In the genomic region with DNA sequence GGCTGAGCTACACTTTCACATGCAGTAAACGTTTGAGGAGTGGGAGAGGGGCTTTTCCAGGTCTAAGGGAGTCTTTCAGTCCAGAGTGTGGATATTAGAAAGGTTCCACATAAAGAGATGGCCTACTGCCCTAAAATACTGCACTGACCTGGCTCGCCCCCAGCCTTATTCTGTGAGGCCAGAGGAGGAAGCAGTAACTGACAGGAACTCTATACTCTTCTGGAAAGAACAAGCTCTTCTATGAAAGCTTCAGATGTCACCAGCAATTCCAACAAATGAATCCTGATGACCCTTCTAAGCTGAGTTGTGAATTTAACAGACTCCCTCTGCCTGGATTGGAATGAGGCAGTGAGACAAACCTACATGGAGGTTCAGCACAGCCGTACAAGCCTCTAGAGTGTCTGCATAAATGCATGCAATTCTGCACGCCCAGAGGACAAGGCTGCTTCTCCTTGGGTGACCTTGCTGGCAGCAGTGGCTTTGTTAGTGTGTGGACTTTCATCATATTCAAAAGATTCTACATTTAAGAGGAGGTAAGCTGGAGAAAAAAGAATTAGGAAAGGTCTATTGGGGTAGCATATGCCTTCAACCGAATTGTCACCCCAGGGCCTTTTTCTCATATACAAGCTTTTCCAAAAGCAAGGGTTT, we compare ENCODE assay signal across 1 cellular context.
TF ChIP-seq lines count a peak whose summit lies in the region.

No MANE protein-coding gene starts in this region.

TF ChIP-seq in HepG2, 621 proteins besides CTCF, POLR2A, EP300 and RAD21 (continued from another document):
- TF ChIP-seq, protein P1, sequence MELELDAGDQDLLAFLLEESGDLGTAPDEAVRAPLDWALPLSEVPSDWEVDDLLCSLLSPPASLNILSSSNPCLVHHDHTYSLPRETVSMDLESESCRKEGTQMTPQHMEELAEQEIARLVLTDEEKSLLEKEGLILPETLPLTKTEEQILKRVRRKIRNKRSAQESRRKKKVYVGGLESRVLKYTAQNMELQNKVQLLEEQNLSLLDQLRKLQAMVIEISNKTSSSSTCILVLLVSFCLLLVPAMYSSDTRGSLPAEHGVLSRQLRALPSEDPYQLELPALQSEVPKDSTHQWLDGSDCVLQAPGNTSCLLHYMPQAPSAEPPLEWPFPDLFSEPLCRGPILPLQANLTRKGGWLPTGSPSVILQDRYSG (CRISPR knock-in tag; IDR thresholded peaks at IDR 0.05): no peak
- TF ChIP-seq ZNF260 (CRISPR knock-in tag; IDR thresholded peaks at IDR 0.05; ENCODE audit: borderline replicate concordance, low read depth) (no peak), ZNF337 (CRISPR knock-in tag; IDR thresholded peaks at IDR 0.05; ENCODE audit: borderline replicate concordance, low read depth) (no peak), KDM3A (CRISPR knock-in tag; IDR thresholded peaks at IDR 0.05; ENCODE audit: low read depth) (no peak), ARID2 (CRISPR knock-in tag; IDR thresholded peaks at IDR 0.05; ENCODE audit: borderline replicate concordance) (no peak), MYNN (CRISPR knock-in tag; IDR thresholded peaks at IDR 0.05; ENCODE audit: low read depth) (no peak), NCOR1 (IDR thresholded peaks at IDR 0.05; ENCODE audit: borderline replicate concordance, low read length) (no peak), TMF1 (CRISPR knock-in tag; IDR thresholded peaks at IDR 0.05; ENCODE audit: low read depth) (no peak), ZSCAN29 (CRISPR knock-in tag; conservative IDR thresholded peaks at IDR 0.05) (no peak), KDM6A (CRISPR knock-in tag; IDR thresholded peaks at IDR 0.05; ENCODE audit: low read depth) (no peak), NAIF1 (CRISPR knock-in tag; IDR thresholded peaks at IDR 0.05; ENCODE audit: borderline replicate concordance) (no peak), NRL (CRISPR knock-in tag; IDR thresholded peaks at IDR 0.05; ENCODE audit: borderline replicate concordance) (no peak), ZNF253 (CRISPR knock-in tag; IDR thresholded peaks at IDR 0.05; ENCODE audit: borderline replicate concordance) (no peak), HNF4A (CRISPR knock-in tag; IDR thresholded peaks at IDR 0.05) (no peak), ZNF446 (CRISPR knock-in tag; IDR thresholded peaks at IDR 0.05) (no peak), IRX3 (CRISPR knock-in tag; IDR thresholded peaks at IDR 0.05; ENCODE audit: borderline replicate concordance, low read depth) (no peak), ZNF720 (CRISPR knock-in tag; IDR thresholded peaks at IDR 0.05) (no peak)
- TF ChIP-seq, protein P2, sequence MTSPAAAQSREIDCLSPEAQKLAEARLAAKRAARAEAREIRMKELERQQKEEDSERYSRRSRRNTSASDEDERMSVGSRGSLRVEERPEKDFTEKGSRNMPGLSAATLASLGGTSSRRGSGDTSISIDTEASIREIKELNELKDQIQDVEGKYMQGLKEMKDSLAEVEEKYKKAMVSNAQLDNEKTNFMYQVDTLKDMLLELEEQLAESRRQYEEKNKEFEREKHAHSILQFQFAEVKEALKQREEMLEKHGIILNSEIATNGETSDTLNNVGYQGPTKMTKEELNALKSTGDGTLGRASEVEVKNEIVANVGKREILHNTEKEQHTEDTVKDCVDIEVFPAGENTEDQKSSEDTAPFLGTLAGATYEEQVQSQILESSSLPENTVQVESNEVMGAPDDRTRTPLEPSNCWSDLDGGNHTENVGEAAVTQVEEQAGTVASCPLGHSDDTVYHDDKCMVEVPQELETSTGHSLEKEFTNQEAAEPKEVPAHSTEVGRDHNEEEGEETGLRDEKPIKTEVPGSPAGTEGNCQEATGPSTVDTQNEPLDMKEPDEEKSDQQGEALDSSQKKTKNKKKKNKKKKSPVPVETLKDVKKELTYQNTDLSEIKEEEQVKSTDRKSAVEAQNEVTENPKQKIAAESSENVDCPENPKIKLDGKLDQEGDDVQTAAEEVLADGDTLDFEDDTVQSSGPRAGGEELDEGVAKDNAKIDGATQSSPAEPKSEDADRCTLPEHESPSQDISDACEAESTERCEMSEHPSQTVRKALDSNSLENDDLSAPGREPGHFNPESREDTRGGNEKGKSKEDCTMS (CRISPR knock-in tag; conservative IDR thresholded peaks at IDR 0.05): no peak
